ENCODE assay signal across 9 cellular contexts in the genomic region with DNA sequence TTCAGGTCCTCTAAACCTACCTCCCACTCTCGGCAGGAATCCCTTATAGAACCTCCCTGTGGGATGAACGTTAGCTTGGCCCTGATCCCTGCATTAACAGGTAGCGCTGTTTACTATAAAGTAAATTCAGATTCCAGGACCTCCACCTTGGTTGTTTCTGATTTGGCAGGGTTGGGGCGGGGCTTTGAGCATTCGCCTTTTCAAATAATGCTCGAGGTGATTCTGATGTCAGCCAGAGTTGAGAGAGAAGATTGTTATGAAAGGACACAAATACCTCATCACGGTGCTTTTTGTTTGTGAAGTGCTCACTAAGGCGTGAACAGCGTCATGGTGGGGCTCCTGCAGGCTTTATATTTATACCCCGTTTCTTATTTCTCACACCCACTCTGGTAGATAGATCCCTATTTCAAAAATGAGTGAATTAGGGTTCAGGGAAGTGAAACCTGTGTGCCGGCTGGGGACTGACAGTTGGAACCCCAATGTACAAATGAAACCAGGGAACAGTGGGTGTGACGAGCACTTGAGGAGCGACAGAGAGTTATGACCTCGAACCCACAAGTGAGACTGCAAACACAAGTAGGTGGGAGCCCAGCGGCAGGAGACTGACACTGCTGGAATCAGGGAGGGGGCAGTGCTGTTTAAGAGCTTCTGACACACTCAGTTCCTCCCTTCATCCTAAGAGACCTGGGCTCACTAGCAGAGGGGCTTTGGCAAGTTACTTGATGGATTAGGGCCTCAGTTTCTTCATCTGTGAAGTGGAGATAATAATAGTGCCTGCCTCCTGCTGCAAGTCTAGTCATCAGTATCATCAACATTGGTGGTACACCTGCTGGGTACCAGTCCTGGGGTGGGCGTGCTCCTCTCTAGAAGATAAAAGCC. TPM values are rescaled to one million over a fixed set of nuclear protein-coding genes. Genes with fewer than 3 reads are reported as not detected.
DNase-seq lines count a peak whose midpoint lies in the region; ATAC-seq and TF ChIP-seq lines count a peak whose summit lies in the region.
"Had no signal": no experiment of that assay in that cellular context is flagged by ENCODE, and none has a peak within 500 bp of the region (broad histone marks: within the 10 kb centered on the region; RNA-seq: fewer than 3 reads in every experiment).

No MANE protein-coding gene starts in this region.

- no peaks in the 10 kb centered on the region for H3K27me3 ChIP-seq in CD4-positive, alpha-beta T cell (ENCODE audit: control insufficient read depth, insufficient read depth, low read length)
- no peaks in the 10 kb centered on the region for H3K27me3 ChIP-seq in dorsolateral prefrontal cortex
- H3K27me3 ChIP-seq: cardiac muscle cell had no signal

- CTCF ChIA-PET in CD4-positive, alpha-beta T cell (lab: Charles Lee): interaction anchor here (1.2 to 2.4 kb wide), 4 partner anchors 12 to 107 kb away, joined by 3 to 12 read pairs (median 6); partner anchors contain the start of gene CXCR4
- CTCF ChIA-PET in activated CD8-positive, alpha-beta T cell treated with anti-CD3 and anti-CD28 coated beads for 36 hours (lab: Charles Lee): interaction anchor here (0.9 to 3.5 kb wide), 7 partner anchors 8 to 252 kb away, joined by 3 to 14 read pairs (median 4); no protein-coding TSS in a partner anchor

- H3K9me3 ChIP-seq in CD4-positive, alpha-beta T cell (ENCODE audit: control insufficient read depth, low read length): no peaks in the 10 kb centered on the region

- peaks cover 5% of the 10 kb centered on the region for H3K36me3 Mint-ChIP-seq in CD4-positive, alpha-beta T cell (ENCODE audit: low read depth)
- no peaks in the 10 kb centered on the region for H3K36me3 Mint-ChIP-seq in activated CD8-positive, alpha-beta T cell treated with anti-CD3 and anti-CD28 coated beads for 36 hours (ENCODE audit: low read depth)
- no peaks in the 10 kb centered on the region for H3K36me3 Mint-ChIP-seq in natural killer cell
- H3K36me3 Mint-ChIP-seq in glutamatergic neuron (ENCODE audit: unreplicated experiment): no peaks in the 10 kb centered on the region

- POLR2A ChIA-PET in CD4-positive, alpha-beta T cell (lab: Charles Lee): interaction anchor here (0.7 to 11.1 kb wide), 21 partner anchors 7 to 256 kb away, joined by 3 to 488 read pairs (median 5); partner anchors contain the start of genes CXCR4, DARS1 and MCM6
- POLR2A ChIA-PET in activated CD8-positive, alpha-beta T cell treated with anti-CD3 and anti-CD28 coated beads for 36 hours (lab: Charles Lee): interaction anchor here (0.9 to 4.8 kb wide), 14 partner anchors 9 to 257 kb away, joined by 3 to 28 read pairs (median 4); no protein-coding TSS in a partner anchor

- peak overlapping the region; percentile 99 for H3K27ac ChIP-seq in CD4-positive, alpha-beta T cell (ENCODE audit: low read depth, low read length)
- H3K27ac ChIP-seq in dorsolateral prefrontal cortex: no peak overlapping the region
- H3K27ac ChIP-seq: cardiac muscle cell had no signal

- intact Hi-C loops in CD4-positive, alpha-beta T cell (cut with DNase I, micrococcal nuclease): loop anchor here (1.0 to 10.0 kb wide), 4 partner anchors 15 to 387 kb away; partner anchors contain the start of gene UBXN4 (in 1 of the 2)
- intact Hi-C loops in activated CD8-positive, alpha-beta T cell treated with anti-CD3 and anti-CD28 coated beads for 36 hours (cut with micrococcal nuclease): loop anchor here (1.0 to 5.0 kb wide), 6 partner anchors 75 to 247 kb away; partner anchors contain the start of gene DARS1
- intact Hi-C loops in natural killer cell (cut with micrococcal nuclease) (loop anchor here (1.0 to 5.0 kb wide), 4 partner anchors 16 to 175 kb away; partner anchors contain the start of gene DARS1), dorsolateral prefrontal cortex (cut with DNase I) (loop anchor here in 1 of 2 donors (10.0 kb wide), 1 partner anchor 113 kb away; no protein-coding TSS in a partner anchor)

- H3K4me3 ChIP-seq in dorsolateral prefrontal cortex: no peak overlapping the region
- H3K4me3 ChIP-seq: cardiac muscle cell had no signal

- no peaks in the 10 kb centered on the region for H3K27me3 Mint-ChIP-seq in CD4-positive, alpha-beta T cell
- peaks cover 8% of the 10 kb centered on the region for H3K27me3 Mint-ChIP-seq in activated CD8-positive, alpha-beta T cell treated with anti-CD3 and anti-CD28 coated beads for 36 hours
- H3K27me3 Mint-ChIP-seq in natural killer cell (ENCODE audit: low read depth in 2 of 2): no peaks in the 10 kb centered on the region
- peaks cover 6% of the 10 kb centered on the region for H3K27me3 Mint-ChIP-seq in glutamatergic neuron (ENCODE audit: unreplicated experiment)

- H3K9me3 Mint-ChIP-seq in CD4-positive, alpha-beta T cell: no peaks in the 10 kb centered on the region
- H3K9me3 Mint-ChIP-seq in activated CD8-positive, alpha-beta T cell treated with anti-CD3 and anti-CD28 coated beads for 36 hours: no peaks in the 10 kb centered on the region
- no peaks in the 10 kb centered on the region for H3K9me3 Mint-ChIP-seq in natural killer cell
- H3K9me3 Mint-ChIP-seq in glutamatergic neuron (ENCODE audit: unreplicated experiment): peaks cover 5% of the 10 kb centered on the region

- peak overlapping the region; percentile 87 for H3K4me3 Mint-ChIP-seq in CD4-positive, alpha-beta T cell
- H3K4me3 Mint-ChIP-seq in activated CD8-positive, alpha-beta T cell treated with anti-CD3 and anti-CD28 coated beads for 36 hours: peak overlapping the region; percentile 57
- H3K4me3 Mint-ChIP-seq in natural killer cell (peak overlapping the region; percentile 66), glutamatergic neuron (ENCODE audit: unreplicated experiment) (no peak overlapping the region)

- peak; percentile 67 to 90 (median 76) for DNase-seq in CD4-positive, alpha-beta T cell
- peak; percentile 83 for DNase-seq in activated CD8-positive, alpha-beta T cell treated with anti-CD3 and anti-CD28 coated beads for 36 hours
- DNase-seq in natural killer cell: peak; percentile 68
- DNase-seq in mucosa of gallbladder (ENCODE audit: low spot score): no peak
- no peak for DNase-seq in glutamatergic neuron
- DNase-seq in dorsolateral prefrontal cortex: no peak

- H3K4me1 Mint-ChIP-seq in CD4-positive, alpha-beta T cell (ENCODE audit: low read depth): peaks cover 97% of the 10 kb centered on the region
- H3K4me1 Mint-ChIP-seq in activated CD8-positive, alpha-beta T cell treated with anti-CD3 and anti-CD28 coated beads for 36 hours (ENCODE audit: low read depth): peaks cover 96% of the 10 kb centered on the region
- H3K4me1 Mint-ChIP-seq in natural killer cell: peaks cover 76 to 88% of the 10 kb centered on the region in 2 donors
- H3K4me1 Mint-ChIP-seq in glutamatergic neuron (ENCODE audit: low read depth, unreplicated experiment): peaks cover 14% of the 10 kb centered on the region

- peak overlapping the region; percentile 97 for H3K27ac Mint-ChIP-seq in CD4-positive, alpha-beta T cell
- H3K27ac Mint-ChIP-seq in activated CD8-positive, alpha-beta T cell treated with anti-CD3 and anti-CD28 coated beads for 36 hours: peak overlapping the region; percentile 87
- peak overlapping the region; percentile 93 to 99 for H3K27ac Mint-ChIP-seq in natural killer cell
- no peak overlapping the region for H3K27ac Mint-ChIP-seq in glutamatergic neuron (ENCODE audit: unreplicated experiment)

- no peak for TF ChIP-seq CTCF in CD4-positive, alpha-beta T cell (IDR thresholded peaks at IDR 0.05)
- TF ChIP-seq CTCF in activated CD8-positive, alpha-beta T cell treated with anti-CD3 and anti-CD28 coated beads for 36 hours (IDR thresholded peaks at IDR 0.05): no peak
- TF ChIP-seq CTCF in natural killer cell (IDR thresholded peaks at IDR 0.05): no peak
- TF ChIP-seq CTCF in glutamatergic neuron (IDR thresholded peaks at IDR 0.05; ENCODE audit: partially characterized antibody, unreplicated experiment): no peak
- TF ChIP-seq CTCF in dorsolateral prefrontal cortex (IDR thresholded peaks at IDR 0.05 in 54 of 56, conservative IDR thresholded peaks at IDR 0.05 in 2 of 56; ENCODE audit: low read depth in 1 of 56, partially characterized antibody in 56 of 56): no peak

- peak; percentile 41 for ATAC-seq in CD4-positive, alpha-beta T cell (ENCODE audit: poor library complexity)
- ATAC-seq in GM19438 (IDR thresholded peaks at IDR 0.05; ENCODE audit: low read depth, unreplicated experiment): peak; percentile 85
- ATAC-seq in HG03457 (IDR thresholded peaks at IDR 0.05; ENCODE audit: unreplicated experiment): peak; percentile 80
- peak; percentile 52 for ATAC-seq in activated CD8-positive, alpha-beta T cell treated with anti-CD3 and anti-CD28 coated beads for 36 hours
- ATAC-seq in natural killer cell: peak; percentile 46 to 67 (median 48)

RNA-seq across cellular contexts. Expression of gene CXCR4, which starts 14.3 kb away (rescaled TPM):
- 1,000 to 10,000 TPM; 1,661 to 1,739 TPM for total RNA-seq in CD4-positive, alpha-beta T cell
- total RNA-seq in activated CD8-positive, alpha-beta T cell treated with anti-CD3 and anti-CD28 coated beads for 36 hours: 100 to 1,000 TPM in 1 of 2 experiments, 10 to 100 TPM in 1; 97.0 to 103 TPM
- total RNA-seq in natural killer cell (100 to 1,000 TPM; 582 to 848 (median 741) TPM), mucosa of gallbladder (61.1 TPM), glutamatergic neuron (ENCODE audit: unreplicated experiment) (215 TPM), dorsolateral prefrontal cortex (10 to 100 TPM in 30 of 120 experiments, 1 to 10 TPM in 90; 1.3 to 40.8 (median 6.2) TPM)

Comparison
In these comparisons a context has a peak if more than half of its experiments do, and no peak if none do; other contexts are left out.
1. DNase-seq: peak in CD4-positive, alpha-beta T cell (10 of 10), activated CD8-positive, alpha-beta T cell treated with anti-CD3 and anti-CD28 coated beads for 36 hours (single experiment) and natural killer cell (single experiment); none in mucosa of gallbladder (single experiment), glutamatergic neuron (single experiment) and dorsolateral prefrontal cortex (0 of 10).
2. Peak in every context shown above with its lines, with median percentiles within 50 percentile points of each other: ATAC-seq.